Comparison of ENCODE assay signal across 34 cellular contexts in genomic region chr1:178024504-178024903, GRCh38. TPM values are rescaled to one million over a fixed set of nuclear protein-coding genes. Genes with fewer than 3 reads are reported as not detected.
"Had no signal": no experiment of that assay in that cellular context is flagged by ENCODE, and none has a peak within 500 bp of the region (broad histone marks: within the 10 kb centered on the region; RNA-seq: fewer than 3 reads in every experiment).

No MANE protein-coding gene starts in this region.

- H3K27ac ChIP-seq: adrenal gland, ascending aorta, body of pancreas, brain microvascular endothelial cell, breast epithelium, cardiac muscle cell had no signal

- H3K9me3 ChIP-seq: adrenal gland, ascending aorta, body of pancreas, breast epithelium had no signal

- FAIRE-seq: astrocyte, bronchial epithelial cell had no signal

- H3K36me3 ChIP-seq: adrenal gland, brain microvascular endothelial cell, breast epithelium, cardiac muscle cell had no signal

- H3K4me1 ChIP-seq: adrenal gland, breast epithelium had no signal

- H3K4me3 ChIP-seq: adrenal gland, ascending aorta, body of pancreas, breast epithelium, cardiac muscle cell had no signal

- ATAC-seq: activated naive CD4-positive, alpha-beta T cell treated with anti-CD3 and anti-CD28 coated beads, Interleukin-2, amount 50 U/mL, for 72 hours; activated naive CD8-positive, alpha-beta T cell treated with anti-CD3 and anti-CD28 coated beads, Interleukin-2, amount 50 U/mL, for 24 hours; activated T-cell treated with anti-CD3 and anti-CD28 coated beads, Interleukin-2, amount 50 U/mL, for 4 hours; activated T-cell treated with anti-CD3 and anti-CD28 coated beads, Interleukin-2, amount 50 U/mL, for 72 hours; activated T-helper 17 cell treated with anti-CD3 and anti-CD28 coated beads, Interleukin-2, amount 50 U/mL, for 72 hours; body of pancreas had no signal

- DNase-seq: activated effector memory CD4-positive, alpha-beta T cell treated with anti-CD3 and anti-CD28 coated beads, Interleukin-2, amount 50 U/mL, for 16 hours; activated effector memory CD4-positive, alpha-beta T cell treated with Interleukin-2 at 50 U/mL for 16 hours; activated gamma-delta T cell; activated gamma-delta T cell treated with Interleukin-2 at 50 U/mL for 16 hours; activated naive CD4-positive, alpha-beta T cell; activated naive CD4-positive, alpha-beta T cell treated with anti-CD3 and anti-CD28 coated beads for 36 hours; activated naive CD4-positive, alpha-beta T cell treated with anti-CD3 and anti-CD28 coated beads, Interleukin-2, amount 10 ng/mL, durations not matched to agents 7 days and 5 days; activated naive CD4-positive, alpha-beta T cell treated with anti-CD3 and anti-CD28 coated beads, Interleukin-2, amount 50 U/mL, for 16 hours; activated naive CD4-positive, alpha-beta T cell treated with Interleukin-2 at 50 U/mL for 16 hours; activated naive CD8-positive, alpha-beta T cell treated with anti-CD3 and anti-CD28 coated beads for 36 hours; activated naive CD8-positive, alpha-beta T cell treated with anti-CD3 and anti-CD28 coated beads, Interleukin-2, amount 10 ng/mL, durations not matched to agents 7 days and 5 days; activated naive CD8-positive, alpha-beta T cell treated with anti-CD3 and anti-CD28 coated beads, Interleukin-2, amount 50 U/mL, for 24 hours; activated T-cell treated with anti-CD3 and anti-CD28 coated beads, Interleukin-2, amount 50 U/mL, for 1 hour; activated T-cell treated with anti-CD3 and anti-CD28 coated beads, Interleukin-2, amount 50 U/mL, for 24 hours; activated T-cell treated with anti-CD3 and anti-CD28 coated beads, Interleukin-2, amount 50 U/mL, for 4 hours; activated T-cell treated with anti-CD3 and anti-CD28 coated beads, Interleukin-2, amount 50 U/mL, for 48 hours; activated T-cell treated with anti-CD3 and anti-CD28 coated beads, Interleukin-2, amount 50 U/mL, for 72 hours; adrenal gland; amniotic stem cell; amygdala; aorta; body of pancreas; brain microvascular endothelial cell; central memory CD4-positive, alpha-beta T cell; cerebellar nuclear complex had no signal

- H3K27me3 ChIP-seq: adrenal gland, ascending aorta, body of pancreas, brain microvascular endothelial cell, breast epithelium, cardiac muscle cell had no signal

RNA-seq across cellular contexts. Expression of gene SEC16B, which starts 54.6 kb away (rescaled TPM):
- total RNA-seq: activated naive CD4-positive, alpha-beta T cell treated with anti-CD3 and anti-CD28 coated beads for 36 hours; activated naive CD4-positive, alpha-beta T cell treated with anti-CD3 and anti-CD28 coated beads, Interleukin-2, amount 50 U/mL, for 72 hours; activated naive CD8-positive, alpha-beta T cell treated with anti-CD3 and anti-CD28 coated beads for 36 hours; activated T-cell treated with anti-CD3 and anti-CD28 coated beads, Interleukin-2, amount 50 U/mL, for 4 hours; activated T-cell treated with anti-CD3 and anti-CD28 coated beads, Interleukin-2, amount 50 U/mL, for 72 hours; activated T-helper 1 cell treated with anti-CD3 and anti-CD28 coated beads, Interleukin-12 subunit alpha, Interleukin-12 subunit beta, Interleukin-2, Interleukin-4 antibody, amounts not matched to agents 30 ng/mL and 10 ng/mL and 1 ng/mL, durations not matched to agents 14 hours and 24 hours and 36 hours; activated T-helper 17 cell treated with anti-CD3 and anti-CD28 coated beads, Interleukin-2, amount 50 U/mL, for 72 hours; activated T-helper 2 cell treated with anti-CD3 and anti-CD28 coated beads, Interferon-gamma antibody, Interleukin-2, Interleukin-4, amounts not matched to agents 10 μg/mL and 5 μg/mL and 100 μg/mL, durations not matched to agents 14 hours and 24 hours and 36 hours had no signal
